In genomic region chr4:23023666-23024065, GRCh38 we compare ENCODE assay signal across 27 cellular contexts.
"Had no signal": no experiment of that assay in that cellular context is flagged by ENCODE, and none has a peak within 500 bp of the region (broad histone marks: within the 10 kb centered on the region; RNA-seq: fewer than 3 reads in every experiment).

No MANE protein-coding gene starts in this region.

- H3K27me3 ChIP-seq: MG63, Peyer's patch had no signal

- H3K9ac ChIP-seq: KMS-11 had no signal

- H3K9me3 ChIP-seq: MG63, Peyer's patch had no signal

- H3K36me3 ChIP-seq: MG63, Peyer's patch, WERI-Rb-1 had no signal

- H3K4me3 ChIP-seq: MG63, Peyer's patch had no signal

- H3K4me2 ChIP-seq: KMS-11 had no signal

- H3K4me1 ChIP-seq: Peyer's patch had no signal

- H3K27ac ChIP-seq: KMS-11, Peyer's patch, WERI-Rb-1 had no signal

- DNase-seq: activated CD4-positive, alpha-beta memory T cell treated with anti-CD3 and anti-CD28 coated beads, Interleukin-2, amount 10 ng/mL, durations not matched to agents 7 days and 5 days; activated CD4-positive, alpha-beta T cell treated with anti-CD3 and anti-CD28 coated beads for 1 hour; activated CD4-positive, alpha-beta T cell treated with anti-CD3 and anti-CD28 coated beads for 48 hours; activated CD4-positive, CD25-positive, alpha-beta regulatory T cell; activated CD8-positive, alpha-beta memory T cell treated with anti-CD3 and anti-CD28 coated beads for 24 hours; activated CD8-positive, alpha-beta memory T cell treated with anti-CD3 and anti-CD28 coated beads, Interleukin-2, amount 10 ng/mL, durations not matched to agents 7 days and 5 days; activated CD8-positive, alpha-beta memory T cell treated with anti-CD3 and anti-CD28 coated beads, Interleukin-2, amount 50 U/mL, for 48 hours; activated effector memory CD4-positive, alpha-beta T cell treated with Interleukin-2 at 50 U/mL for 16 hours; activated naive CD4-positive, alpha-beta T cell treated with anti-CD3 and anti-CD28 coated beads, Interleukin-2, amount 10 ng/mL, durations not matched to agents 7 days and 5 days; activated naive CD8-positive, alpha-beta T cell treated with anti-CD3 and anti-CD28 coated beads, Interleukin-2, amount 50 U/mL, for 24 hours; activated T-cell treated with anti-CD3 and anti-CD28 coated beads, Interleukin-2, amount 50 U/mL, for 48 hours; cerebellar nuclear complex; MG63; NCI-H1048; NCI-H1436; NCI-H1930; NCI-H2081 treated with DMSO at 0.1 percent for 48 hours; NCI-H345; Peyer's patch; RPMI8226; SHP77 treated with DMSO at 0.1 percent for 48 hours; SW 1271; T-helper 1 cell; T-helper 2 cell; T-helper 9 cell; WERI-Rb-1 had no signal
